ENCODE assay signal across 1 cellular context in the genomic region with DNA sequence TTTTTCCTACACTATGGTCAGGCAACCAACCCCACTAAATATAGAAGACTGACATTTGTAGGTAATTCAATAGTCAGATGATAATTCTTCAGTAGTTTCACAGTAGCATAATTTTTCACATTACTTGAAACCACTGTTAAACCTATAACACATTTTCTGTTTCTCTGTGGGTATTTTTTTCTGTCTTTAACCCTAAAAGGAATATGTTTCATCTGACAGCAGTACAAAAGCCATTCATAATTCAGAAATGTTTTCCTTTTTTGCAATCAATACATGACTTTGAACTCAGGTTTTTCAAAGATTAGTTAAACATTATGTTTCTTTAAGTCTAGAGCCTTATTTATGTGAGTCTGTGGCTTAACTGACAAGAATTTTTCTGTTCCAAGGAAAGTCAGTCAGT.
A peak's percentile ranks its signal among the peaks of the same experiment; 100 is the strongest.
TF ChIP-seq lines count a peak whose summit lies in the region.

No MANE protein-coding gene starts in this region.

TF ChIP-seq in HepG2, 621 proteins besides CTCF, POLR2A, EP300 and RAD21 (continued from another document and continues in another):
- TF ChIP-seq, protein P1, sequence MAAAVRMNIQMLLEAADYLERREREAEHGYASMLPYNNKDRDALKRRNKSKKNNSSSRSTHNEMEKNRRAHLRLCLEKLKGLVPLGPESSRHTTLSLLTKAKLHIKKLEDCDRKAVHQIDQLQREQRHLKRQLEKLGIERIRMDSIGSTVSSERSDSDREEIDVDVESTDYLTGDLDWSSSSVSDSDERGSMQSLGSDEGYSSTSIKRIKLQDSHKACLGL (CRISPR knock-in tag; IDR thresholded peaks at IDR 0.05) = no peak
- TF ChIP-seq, protein P2, sequence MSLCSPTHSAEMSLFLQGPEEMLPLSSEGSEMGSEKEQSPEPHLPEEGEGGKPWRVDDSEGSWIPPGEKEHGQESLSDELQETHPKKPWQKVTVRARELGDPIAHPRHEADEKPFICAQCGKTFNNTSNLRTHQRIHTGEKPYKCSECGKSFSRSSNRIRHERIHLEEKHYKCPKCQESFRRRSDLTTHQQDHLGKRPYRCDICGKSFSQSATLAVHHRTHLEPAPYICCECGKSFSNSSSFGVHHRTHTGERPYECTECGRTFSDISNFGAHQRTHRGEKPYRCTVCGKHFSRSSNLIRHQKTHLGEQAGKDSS (CRISPR knock-in tag; IDR thresholded peaks at IDR 0.05; ENCODE audit: borderline replicate concordance, low read depth) = no peak
- TF ChIP-seq AGO2 (optimal IDR thresholded peaks at IDR 0.05; ENCODE audit: low read depth, low read length) (no peak), DNMT1 (CRISPR knock-in tag; IDR thresholded peaks at IDR 0.05) (no peak), POGZ (CRISPR knock-in tag; IDR thresholded peaks at IDR 0.05) (peak; percentile 77), ZNF430 (CRISPR knock-in tag; IDR thresholded peaks at IDR 0.05) (no peak), ARHGAP35 (CRISPR knock-in tag; IDR thresholded peaks at IDR 0.05; ENCODE audit: borderline replicate concordance) (no peak), HMG20B (CRISPR knock-in tag; conservative IDR thresholded peaks at IDR 0.05) (no peak), ZNF83 (CRISPR knock-in tag; IDR thresholded peaks at IDR 0.05; ENCODE audit: borderline replicate concordance) (no peak), SMAD3 (CRISPR knock-in tag; IDR thresholded peaks at IDR 0.05) (peak; percentile 84; the same call in 1 of the 2 replicates), ZNF777 (CRISPR knock-in tag; IDR thresholded peaks at IDR 0.05) (no peak), NCOA5 (CRISPR knock-in tag; IDR thresholded peaks at IDR 0.05) (no peak), ZNF7 (CRISPR knock-in tag; IDR thresholded peaks at IDR 0.05) (no peak), HNRNPLL (IDR thresholded peaks at IDR 0.05; ENCODE audit: low read depth, low read length, poor library complexity, severe bottlenecking) (no peak), TARDBP (CRISPR knock-in tag; IDR thresholded peaks at IDR 0.05) (0 out of 2 replicates have a peak, but pooled peaks have one; percentile 17), HDAC1 (CRISPR knock-in tag; IDR thresholded peaks at IDR 0.05) (peak; percentile 67), EEA1 (CRISPR knock-in tag; IDR thresholded peaks at IDR 0.05; ENCODE audit: borderline replicate concordance) (no peak), SMAD1 (CRISPR knock-in tag; IDR thresholded peaks at IDR 0.05; ENCODE audit: borderline replicate concordance, low read depth) (no peak), ZMYM4 (CRISPR knock-in tag; IDR thresholded peaks at IDR 0.05) (no peak; the same call in 1 of the 2 replicates), SIN3B (IDR thresholded peaks at IDR 0.05; ENCODE audit: low read length) (no peak), ZNF33A (CRISPR knock-in tag; IDR thresholded peaks at IDR 0.05; ENCODE audit: borderline replicate concordance) (no peak), ZNF570 (CRISPR knock-in tag; IDR thresholded peaks at IDR 0.05; ENCODE audit: borderline replicate concordance) (no peak), KLF16 (CRISPR knock-in tag; IDR thresholded peaks at IDR 0.05) (no peak; a peak in 1 of 4 replicates), ATF1 (CRISPR knock-in tag; IDR thresholded peaks at IDR 0.05) (peak; percentile 32; the same call in 1 of the 2 replicates), CENPT (CRISPR knock-in tag; IDR thresholded peaks at IDR 0.05; ENCODE audit: low read depth) (no peak)
- TF ChIP-seq, protein P3, sequence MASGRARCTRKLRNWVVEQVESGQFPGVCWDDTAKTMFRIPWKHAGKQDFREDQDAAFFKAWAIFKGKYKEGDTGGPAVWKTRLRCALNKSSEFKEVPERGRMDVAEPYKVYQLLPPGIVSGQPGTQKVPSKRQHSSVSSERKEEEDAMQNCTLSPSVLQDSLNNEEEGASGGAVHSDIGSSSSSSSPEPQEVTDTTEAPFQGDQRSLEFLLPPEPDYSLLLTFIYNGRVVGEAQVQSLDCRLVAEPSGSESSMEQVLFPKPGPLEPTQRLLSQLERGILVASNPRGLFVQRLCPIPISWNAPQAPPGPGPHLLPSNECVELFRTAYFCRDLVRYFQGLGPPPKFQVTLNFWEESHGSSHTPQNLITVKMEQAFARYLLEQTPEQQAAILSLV (CRISPR knock-in tag; IDR thresholded peaks at IDR 0.05; ENCODE audit: borderline replicate concordance) = no peak
- TF ChIP-seq, protein P4, sequence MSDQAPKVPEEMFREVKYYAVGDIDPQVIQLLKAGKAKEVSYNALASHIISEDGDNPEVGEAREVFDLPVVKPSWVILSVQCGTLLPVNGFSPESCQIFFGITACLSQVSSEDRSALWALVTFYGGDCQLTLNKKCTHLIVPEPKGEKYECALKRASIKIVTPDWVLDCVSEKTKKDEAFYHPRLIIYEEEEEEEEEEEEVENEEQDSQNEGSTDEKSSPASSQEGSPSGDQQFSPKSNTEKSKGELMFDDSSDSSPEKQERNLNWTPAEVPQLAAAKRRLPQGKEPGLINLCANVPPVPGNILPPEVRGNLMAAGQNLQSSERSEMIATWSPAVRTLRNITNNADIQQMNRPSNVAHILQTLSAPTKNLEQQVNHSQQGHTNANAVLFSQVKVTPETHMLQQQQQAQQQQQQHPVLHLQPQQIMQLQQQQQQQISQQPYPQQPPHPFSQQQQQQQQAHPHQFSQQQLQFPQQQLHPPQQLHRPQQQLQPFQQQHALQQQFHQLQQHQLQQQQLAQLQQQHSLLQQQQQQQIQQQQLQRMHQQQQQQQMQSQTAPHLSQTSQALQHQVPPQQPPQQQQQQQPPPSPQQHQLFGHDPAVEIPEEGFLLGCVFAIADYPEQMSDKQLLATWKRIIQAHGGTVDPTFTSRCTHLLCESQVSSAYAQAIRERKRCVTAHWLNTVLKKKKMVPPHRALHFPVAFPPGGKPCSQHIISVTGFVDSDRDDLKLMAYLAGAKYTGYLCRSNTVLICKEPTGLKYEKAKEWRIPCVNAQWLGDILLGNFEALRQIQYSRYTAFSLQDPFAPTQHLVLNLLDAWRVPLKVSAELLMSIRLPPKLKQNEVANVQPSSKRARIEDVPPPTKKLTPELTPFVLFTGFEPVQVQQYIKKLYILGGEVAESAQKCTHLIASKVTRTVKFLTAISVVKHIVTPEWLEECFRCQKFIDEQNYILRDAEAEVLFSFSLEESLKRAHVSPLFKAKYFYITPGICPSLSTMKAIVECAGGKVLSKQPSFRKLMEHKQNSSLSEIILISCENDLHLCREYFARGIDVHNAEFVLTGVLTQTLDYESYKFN (CRISPR knock-in tag; conservative IDR thresholded peaks at IDR 0.05) = peak; percentile 95
- TF ChIP-seq, protein P5, sequence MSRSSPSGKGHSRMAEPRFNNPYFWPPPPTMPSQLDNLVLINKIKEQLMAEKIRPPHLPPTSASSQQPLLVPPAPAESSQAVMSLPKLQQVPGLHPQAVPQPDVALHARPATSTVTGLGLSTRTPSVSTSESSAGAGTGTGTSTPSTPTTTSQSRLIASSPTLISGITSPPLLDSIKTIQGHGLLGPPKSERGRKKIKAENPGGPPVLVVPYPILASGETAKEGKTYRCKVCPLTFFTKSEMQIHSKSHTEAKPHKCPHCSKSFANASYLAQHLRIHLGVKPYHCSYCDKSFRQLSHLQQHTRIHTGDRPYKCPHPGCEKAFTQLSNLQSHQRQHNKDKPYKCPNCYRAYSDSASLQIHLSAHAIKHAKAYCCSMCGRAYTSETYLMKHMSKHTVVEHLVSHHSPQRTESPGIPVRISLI (CRISPR knock-in tag; IDR thresholded peaks at IDR 0.05; ENCODE audit: borderline replicate concordance) = peak; percentile 86; the same call in 1 of the 2 replicates
- TF ChIP-seq, protein P6, sequence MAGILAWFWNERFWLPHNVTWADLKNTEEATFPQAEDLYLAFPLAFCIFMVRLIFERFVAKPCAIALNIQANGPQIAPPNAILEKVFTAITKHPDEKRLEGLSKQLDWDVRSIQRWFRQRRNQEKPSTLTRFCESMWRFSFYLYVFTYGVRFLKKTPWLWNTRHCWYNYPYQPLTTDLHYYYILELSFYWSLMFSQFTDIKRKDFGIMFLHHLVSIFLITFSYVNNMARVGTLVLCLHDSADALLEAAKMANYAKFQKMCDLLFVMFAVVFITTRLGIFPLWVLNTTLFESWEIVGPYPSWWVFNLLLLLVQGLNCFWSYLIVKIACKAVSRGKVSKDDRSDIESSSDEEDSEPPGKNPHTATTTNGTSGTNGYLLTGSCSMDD (CRISPR knock-in tag; IDR thresholded peaks at IDR 0.05) = no peak
- TF ChIP-seq, protein P7, sequence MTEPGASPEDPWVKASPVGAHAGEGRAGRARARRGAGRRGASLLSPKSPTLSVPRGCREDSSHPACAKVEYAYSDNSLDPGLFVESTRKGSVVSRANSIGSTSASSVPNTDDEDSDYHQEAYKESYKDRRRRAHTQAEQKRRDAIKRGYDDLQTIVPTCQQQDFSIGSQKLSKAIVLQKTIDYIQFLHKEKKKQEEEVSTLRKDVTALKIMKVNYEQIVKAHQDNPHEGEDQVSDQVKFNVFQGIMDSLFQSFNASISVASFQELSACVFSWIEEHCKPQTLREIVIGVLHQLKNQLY (CRISPR knock-in tag; IDR thresholded peaks at IDR 0.05) = 0 out of 2 replicates have a peak, but pooled peaks have one; percentile 34
- TF ChIP-seq, protein P8, sequence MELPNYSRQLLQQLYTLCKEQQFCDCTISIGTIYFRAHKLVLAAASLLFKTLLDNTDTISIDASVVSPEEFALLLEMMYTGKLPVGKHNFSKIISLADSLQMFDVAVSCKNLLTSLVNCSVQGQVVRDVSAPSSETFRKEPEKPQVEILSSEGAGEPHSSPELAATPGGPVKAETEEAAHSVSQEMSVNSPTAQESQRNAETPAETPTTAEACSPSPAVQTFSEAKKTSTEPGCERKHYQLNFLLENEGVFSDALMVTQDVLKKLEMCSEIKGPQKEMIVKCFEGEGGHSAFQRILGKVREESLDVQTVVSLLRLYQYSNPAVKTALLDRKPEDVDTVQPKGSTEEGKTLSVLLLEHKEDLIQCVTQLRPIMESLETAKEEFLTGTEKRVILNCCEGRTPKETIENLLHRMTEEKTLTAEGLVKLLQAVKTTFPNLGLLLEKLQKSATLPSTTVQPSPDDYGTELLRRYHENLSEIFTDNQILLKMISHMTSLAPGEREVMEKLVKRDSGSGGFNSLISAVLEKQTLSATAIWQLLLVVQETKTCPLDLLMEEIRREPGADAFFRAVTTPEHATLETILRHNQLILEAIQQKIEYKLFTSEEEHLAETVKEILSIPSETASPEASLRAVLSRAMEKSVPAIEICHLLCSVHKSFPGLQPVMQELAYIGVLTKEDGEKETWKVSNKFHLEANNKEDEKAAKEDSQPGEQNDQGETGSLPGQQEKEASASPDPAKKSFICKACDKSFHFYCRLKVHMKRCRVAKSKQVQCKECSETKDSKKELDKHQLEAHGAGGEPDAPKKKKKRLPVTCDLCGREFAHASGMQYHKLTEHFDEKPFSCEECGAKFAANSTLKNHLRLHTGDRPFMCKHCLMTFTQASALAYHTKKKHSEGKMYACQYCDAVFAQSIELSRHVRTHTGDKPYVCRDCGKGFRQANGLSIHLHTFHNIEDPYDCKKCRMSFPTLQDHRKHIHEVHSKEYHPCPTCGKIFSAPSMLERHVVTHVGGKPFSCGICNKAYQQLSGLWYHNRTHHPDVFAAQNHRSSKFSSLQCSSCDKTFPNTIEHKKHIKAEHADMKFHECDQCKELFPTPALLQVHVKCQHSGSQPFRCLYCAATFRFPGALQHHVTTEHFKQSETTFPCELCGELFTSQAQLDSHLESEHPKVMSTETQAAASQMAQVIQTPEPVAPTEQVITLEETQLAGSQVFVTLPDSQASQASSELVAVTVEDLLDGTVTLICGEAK (IDR thresholded peaks at IDR 0.05) = no peak
- TF ChIP-seq, protein P8 (CRISPR knock-in tag; IDR thresholded peaks at IDR 0.05) = no peak
- TF ChIP-seq, protein P9, sequence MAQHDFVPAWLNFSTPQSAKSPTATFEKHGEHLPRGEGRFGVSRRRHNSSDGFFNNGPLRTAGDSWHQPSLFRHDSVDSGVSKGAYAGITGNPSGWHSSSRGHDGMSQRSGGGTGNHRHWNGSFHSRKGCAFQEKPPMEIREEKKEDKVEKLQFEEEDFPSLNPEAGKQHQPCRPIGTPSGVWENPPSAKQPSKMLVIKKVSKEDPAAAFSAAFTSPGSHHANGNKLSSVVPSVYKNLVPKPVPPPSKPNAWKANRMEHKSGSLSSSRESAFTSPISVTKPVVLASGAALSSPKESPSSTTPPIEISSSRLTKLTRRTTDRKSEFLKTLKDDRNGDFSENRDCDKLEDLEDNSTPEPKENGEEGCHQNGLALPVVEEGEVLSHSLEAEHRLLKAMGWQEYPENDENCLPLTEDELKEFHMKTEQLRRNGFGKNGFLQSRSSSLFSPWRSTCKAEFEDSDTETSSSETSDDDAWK (CRISPR knock-in tag; IDR thresholded peaks at IDR 0.05) = no peak
- TF ChIP-seq, protein P10, sequence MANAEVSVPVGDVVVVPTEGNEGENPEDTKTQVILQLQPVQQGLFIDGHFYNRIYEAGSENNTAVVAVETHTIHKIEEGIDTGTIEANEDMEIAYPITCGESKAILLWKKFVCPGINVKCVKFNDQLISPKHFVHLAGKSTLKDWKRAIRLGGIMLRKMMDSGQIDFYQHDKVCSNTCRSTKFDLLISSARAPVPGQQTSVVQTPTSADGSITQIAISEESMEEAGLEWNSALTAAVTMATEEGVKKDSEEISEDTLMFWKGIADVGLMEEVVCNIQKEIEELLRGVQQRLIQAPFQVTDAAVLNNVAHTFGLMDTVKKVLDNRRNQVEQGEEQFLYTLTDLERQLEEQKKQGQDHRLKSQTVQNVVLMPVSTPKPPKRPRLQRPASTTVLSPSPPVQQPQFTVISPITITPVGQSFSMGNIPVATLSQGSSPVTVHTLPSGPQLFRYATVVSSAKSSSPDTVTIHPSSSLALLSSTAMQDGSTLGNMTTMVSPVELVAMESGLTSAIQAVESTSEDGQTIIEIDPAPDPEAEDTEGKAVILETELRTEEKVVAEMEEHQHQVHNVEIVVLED (CRISPR knock-in tag; IDR thresholded peaks at IDR 0.05; ENCODE audit: borderline replicate concordance) = no peak
